9 cellular contexts compared by ENCODE assay signal in the genomic region with DNA sequence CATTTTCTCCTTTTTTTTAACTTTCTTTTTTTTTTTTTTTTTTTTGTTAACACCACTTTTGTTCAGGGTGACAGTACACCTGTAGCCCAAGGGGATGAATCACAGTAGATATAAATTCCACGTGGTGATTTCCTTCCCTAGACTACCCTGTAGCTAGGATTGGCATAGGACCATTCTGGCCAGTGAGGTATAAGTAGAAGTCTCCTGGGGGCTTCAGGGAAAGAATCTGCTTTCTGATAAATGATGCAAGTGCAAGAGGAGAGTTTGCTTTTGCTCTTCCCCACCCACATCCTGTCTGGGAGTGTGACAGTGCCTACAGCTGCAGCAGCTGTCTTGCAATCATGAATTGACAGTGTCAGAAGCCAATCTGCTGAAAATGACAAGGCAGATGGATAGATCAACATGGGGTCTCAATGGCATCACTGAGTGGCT.
DNase-seq lines count a peak whose midpoint lies in the region; ATAC-seq, FAIRE-seq and TF ChIP-seq lines count a peak whose summit lies in the region.
"Had no signal": no experiment of that assay in that cellular context is flagged by ENCODE, and none has a peak within 500 bp of the region (broad histone marks: within the 10 kb centered on the region; RNA-seq: fewer than 3 reads in every experiment).

No MANE protein-coding gene starts in this region.

- peak; percentile 100 for FAIRE-seq in GM12891 (lab: Jason Lieb, UNC)

- no peak overlapping the region for H3K9ac ChIP-seq in Karpas-422 (ENCODE audit: low read length)

- H3K27me3 Mint-ChIP-seq in activated CD4-positive, alpha-beta T cell treated with anti-CD3 and anti-CD28 coated beads, Interleukin-2, amount 10 ng/mL, durations not matched to agents 7 days and 5 days: no peaks in the 10 kb centered on the region
- H3K27me3 Mint-ChIP-seq in naive B cell (no peaks in the 10 kb centered on the region), MCF 10A (ENCODE audit: insufficient read depth, unreplicated experiment) (no peaks in the 10 kb centered on the region)

- H3K27me3 ChIP-seq in Karpas-422 (ENCODE audit: low read length) (no peaks in the 10 kb centered on the region), body of pancreas (no peaks in the 10 kb centered on the region)
- H3K27me3 ChIP-seq: heart left ventricle had no signal

- CTCF ChIA-PET in activated CD4-positive, alpha-beta T cell treated with anti-CD3 and anti-CD28 coated beads, Interleukin-2, amount 10 ng/mL, durations not matched to agents 7 days and 5 days (lab: Charles Lee): interaction anchor here (0.6 to 1.5 kb wide), 9 partner anchors 10 to 394 kb away, joined by 3 to 8 read pairs (median 3); no protein-coding TSS in a partner anchor
- CTCF ChIA-PET in MCF 10A (lab: Yijun Ruan, JAX): interaction anchor here (0.7 to 1.0 kb wide), 5 partner anchors 10 to 169 kb away, joined by 3 to 4 read pairs (median 3); no protein-coding TSS in a partner anchor

- no peak overlapping the region for H3K4me3 ChIP-seq in Karpas-422 (ENCODE audit: low read length)
- H3K4me3 ChIP-seq in body of pancreas: no peak overlapping the region
- H3K4me3 ChIP-seq: heart left ventricle had no signal

- H3K4me1 Mint-ChIP-seq in activated CD4-positive, alpha-beta T cell treated with anti-CD3 and anti-CD28 coated beads, Interleukin-2, amount 10 ng/mL, durations not matched to agents 7 days and 5 days: peaks cover 40% of the 10 kb centered on the region
- H3K4me1 Mint-ChIP-seq in naive B cell: peaks cover 0 to 8% (median 8%) of the 10 kb centered on the region in 3 donors
- no peaks in the 10 kb centered on the region for H3K4me1 Mint-ChIP-seq in MCF 10A (ENCODE audit: insufficient read depth, unreplicated experiment)

- DNase-seq in GM12891 (ENCODE audit: insufficient read length, low spot score) (peak; percentile 47), Karpas-422 (peak; percentile 49), naive B cell (peak; percentile 5), MCF 10A (ENCODE audit: unreplicated experiment) (no peak), sciatic nerve (ENCODE audit: low spot score) (no peak), body of pancreas (no peak)
- DNase-seq in activated CD4-positive, alpha-beta T cell treated with anti-CD3 and anti-CD28 coated beads, Interleukin-2, amount 10 ng/mL, durations not matched to agents 7 days and 5 days: peak; percentile 81
- DNase-seq: heart left ventricle had no signal

- H3K36me3 Mint-ChIP-seq in activated CD4-positive, alpha-beta T cell treated with anti-CD3 and anti-CD28 coated beads, Interleukin-2, amount 10 ng/mL, durations not matched to agents 7 days and 5 days (ENCODE audit: low read depth): peaks cover 8% of the 10 kb centered on the region
- H3K36me3 Mint-ChIP-seq in naive B cell (no peaks in the 10 kb centered on the region), MCF 10A (ENCODE audit: insufficient read depth, unreplicated experiment) (no peaks in the 10 kb centered on the region)

- peak; percentile 32; the same call in 1 of the 2 replicates for TF ChIP-seq POLR2A in GM12891 (IDR thresholded peaks at IDR 0.05; ENCODE audit: low read depth, low read length)
- TF ChIP-seq POLR2A in body of pancreas (IDR thresholded peaks at IDR 0.05): no peak

- 42 to 57% methylated on average over 1 of the region's 1 CpG for WGBS in body of pancreas, 2 donors

- peak; percentile 89 for ATAC-seq in GM21576 (IDR thresholded peaks at IDR 0.05; ENCODE audit: unreplicated experiment)
- peak; percentile 71 to 78 for ATAC-seq in naive B cell (ENCODE audit: low read depth in 2 of 2)
- no peak for ATAC-seq in sciatic nerve
- ATAC-seq in body of pancreas: no peak

- no peak overlapping the region for H2AFZ ChIP-seq in Karpas-422 (ENCODE audit: low read length)

- peak overlapping the region; percentile 90 for H3K27ac Mint-ChIP-seq in activated CD4-positive, alpha-beta T cell treated with anti-CD3 and anti-CD28 coated beads, Interleukin-2, amount 10 ng/mL, durations not matched to agents 7 days and 5 days
- H3K27ac Mint-ChIP-seq in naive B cell: peak overlapping the region in 1 of 6 donors; percentile 75
- no peak overlapping the region for H3K27ac Mint-ChIP-seq in MCF 10A (ENCODE audit: low read depth, unreplicated experiment)

- H3K36me3 ChIP-seq in Karpas-422 (ENCODE audit: insufficient read depth, low read length) (no peaks in the 10 kb centered on the region), body of pancreas (replicated peaks in 1 of 2; ENCODE audit: insufficient read depth in 1 of 2, low read depth in 2 of 2) (no peaks in the 10 kb centered on the region)
- H3K36me3 ChIP-seq: heart left ventricle had no signal

- no peaks in the 10 kb centered on the region for H3K79me2 ChIP-seq in Karpas-422 (ENCODE audit: low read length)

- no peaks in the 10 kb centered on the region for H3K9me2 ChIP-seq in Karpas-422 (replicated peaks; ENCODE audit: insufficient read depth, low read length)

- H3K4me1 ChIP-seq in Karpas-422 (ENCODE audit: low read length): no peaks in the 10 kb centered on the region
- peaks cover 7% of the 10 kb centered on the region for H3K4me1 ChIP-seq in body of pancreas

- H3K4me3 Mint-ChIP-seq in activated CD4-positive, alpha-beta T cell treated with anti-CD3 and anti-CD28 coated beads, Interleukin-2, amount 10 ng/mL, durations not matched to agents 7 days and 5 days: peak overlapping the region; percentile 40
- H3K4me3 Mint-ChIP-seq in naive B cell (peak overlapping the region in 1 of 8 donors; percentile 13), MCF 10A (ENCODE audit: unreplicated experiment) (no peak overlapping the region)

- no TSS peak for BruUV-seq in MCF 10A (replicated peaks; lab: Mats Ljungman, UMichigan)

- intact Hi-C loops in MCF 10A (cut with micrococcal nuclease) (no loop called here), sciatic nerve (cut with DNase I) (no loop called here), body of pancreas (cut with DNase I) (no loop called here)

- H3K9me3 ChIP-seq in Karpas-422 (ENCODE audit: low read length) (no peaks in the 10 kb centered on the region), body of pancreas (no peaks in the 10 kb centered on the region)
- H3K9me3 ChIP-seq: heart left ventricle had no signal

- peaks cover 2% of the 10 kb centered on the region for H3K9me3 Mint-ChIP-seq in activated CD4-positive, alpha-beta T cell treated with anti-CD3 and anti-CD28 coated beads, Interleukin-2, amount 10 ng/mL, durations not matched to agents 7 days and 5 days
- H3K9me3 Mint-ChIP-seq in naive B cell: no peaks in the 10 kb centered on the region
- no peaks in the 10 kb centered on the region for H3K9me3 Mint-ChIP-seq in MCF 10A (ENCODE audit: unreplicated experiment)

- POLR2A ChIA-PET in activated CD4-positive, alpha-beta T cell treated with anti-CD3 and anti-CD28 coated beads, Interleukin-2, amount 10 ng/mL, durations not matched to agents 7 days and 5 days (lab: Charles Lee): interaction anchor here (0.6 to 0.7 kb wide), 3 partner anchors 13 to 458 kb away, joined by 3 to 5 read pairs (median 4); no protein-coding TSS in a partner anchor
- POLR2A ChIA-PET in MCF 10A (lab: Yijun Ruan, JAX): interaction anchor here (0.8 to 1.3 kb wide), 2 partner anchors 10 to 25 kb away, joined by 3 to 9 read pairs; no protein-coding TSS in a partner anchor

- H3K27ac ChIP-seq in Karpas-422 (ENCODE audit: low read length): no peak overlapping the region
- H3K27ac ChIP-seq in body of pancreas: no peak overlapping the region

- H4K20me1 ChIP-seq in Karpas-422 (ENCODE audit: insufficient read depth, low read depth, low read length): no peaks in the 10 kb centered on the region

- H3K4me2 ChIP-seq in Karpas-422 (ENCODE audit: low read depth, low read length, poor library complexity, severe bottlenecking): no peak overlapping the region

- TF ChIP-seq CTCF in MCF 10A (IDR thresholded peaks at IDR 0.05; ENCODE audit: unreplicated experiment) (no peak), body of pancreas (IDR thresholded peaks at IDR 0.05) (no peak)

TF ChIP-seq in GM12891, 5 proteins besides CTCF, POLR2A, EP300 and RAD21:
- TF ChIP-seq SPI1 (IDR thresholded peaks at IDR 0.05; ENCODE audit: low read depth, low read length) (peak; percentile 37; the same call in 1 of the 2 replicates), POLR2AphosphoS5 (IDR thresholded peaks at IDR 0.05; ENCODE audit: low read depth, low read length) (no peak), POU2F2 (IDR thresholded peaks at IDR 0.05; ENCODE audit: low read depth, low read length) (peak; percentile 72; the same call in 1 of the 2 replicates), PAX5 (IDR thresholded peaks at IDR 0.05; ENCODE audit: insufficient read depth, low read length, severe bottlenecking) (no peak), TAF1 (IDR thresholded peaks at IDR 0.05; ENCODE audit: low read depth, low read length) (peak; percentile 46; the same call in 1 of the 2 replicates)

Comparison
In these comparisons a context has a peak if more than half of its experiments do, and no peak if none do; other contexts are left out.
1. DNase-seq: peak in GM12891 (single experiment), Karpas-422 (single experiment), activated CD4-positive, alpha-beta T cell treated with anti-CD3 and anti-CD28 coated beads, Interleukin-2, amount 10 ng/mL, durations not matched to agents 7 days and 5 days (single experiment) and naive B cell (single experiment); none in MCF 10A (single experiment), sciatic nerve (single experiment) and body of pancreas (0 of 4).
2. ATAC-seq: peak in GM21576 (single experiment) and naive B cell (2 of 2); none in sciatic nerve (single experiment) and body of pancreas (single experiment).